ENCODE assay signal across 1 cellular context in the genomic region with DNA sequence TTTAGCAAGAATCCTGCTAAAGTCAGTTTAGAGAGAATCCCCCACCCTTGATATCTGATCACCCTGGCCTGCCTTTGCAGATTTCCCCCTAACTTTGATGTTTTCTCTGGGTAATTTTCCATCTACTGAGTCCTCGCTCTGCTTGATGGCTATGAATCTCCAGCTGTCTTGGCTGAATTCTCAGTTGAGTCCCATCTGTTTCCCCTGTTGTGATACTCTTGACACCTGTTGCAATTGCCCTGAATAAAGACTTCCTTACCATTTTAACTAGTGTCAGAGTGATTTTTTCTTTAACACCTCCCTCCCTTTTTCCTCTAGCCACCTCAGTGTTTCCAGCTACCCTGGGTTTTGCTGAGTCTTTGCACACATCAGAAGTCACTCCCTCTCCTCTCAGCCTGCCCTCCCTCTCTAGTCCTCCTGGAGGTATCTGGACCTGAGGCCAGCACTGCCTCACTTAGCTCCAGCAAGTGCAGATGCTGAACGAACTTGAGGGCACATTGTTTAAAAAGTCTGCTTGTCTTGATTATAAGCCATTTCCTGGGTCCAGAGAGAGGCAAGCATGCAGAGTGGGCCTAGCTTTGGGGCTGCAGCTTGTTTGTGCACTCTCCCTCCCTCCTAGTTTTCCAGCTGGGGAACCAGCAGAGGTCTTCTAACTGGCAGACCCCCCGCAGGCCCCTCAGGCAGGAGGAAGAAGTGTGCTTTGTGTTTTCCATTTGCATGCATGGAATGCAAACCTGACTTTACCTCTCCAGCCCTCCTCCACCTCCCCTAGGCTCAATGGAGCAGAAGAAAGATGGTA.
TF ChIP-seq lines count a peak whose summit lies in the region.

No MANE protein-coding gene starts in this region.

TF ChIP-seq in GM23338, 12 proteins besides CTCF, POLR2A, EP300 and RAD21 (continued from another document):
- TF ChIP-seq ZNF462 (CRISPR knock-in tag; IDR thresholded peaks at IDR 0.05) (no peak; the same call in 1 of the 2 replicates), NANOG (IDR thresholded peaks at IDR 0.05; ENCODE audit: borderline replicate concordance) (no peak), POLR2AphosphoS5 (IDR thresholded peaks at IDR 0.05; ENCODE audit: low read depth) (no peak), CREB1 (CRISPR knock-in tag; IDR thresholded peaks at IDR 0.05; ENCODE audit: low read depth) (no peak), STAT1 (IDR thresholded peaks at IDR 0.05; ENCODE audit: unreplicated experiment) (no peak), EZH2phosphoT487 (IDR thresholded peaks at IDR 0.05; ENCODE audit: unreplicated experiment) (no peak), REST (IDR thresholded peaks at IDR 0.05; ENCODE audit: unreplicated experiment) (no peak), ETS1 (IDR thresholded peaks at IDR 0.05) (no peak)
